In genomic region chr18:75625966-75626365, GRCh38 we compare ENCODE assay signal across 20 cellular contexts.
"Had no signal": no experiment of that assay in that cellular context is flagged by ENCODE, and none has a peak within 500 bp of the region (broad histone marks: within the 10 kb centered on the region; RNA-seq: fewer than 3 reads in every experiment).

No MANE protein-coding gene starts in this region.

- H3K4me3 ChIP-seq: coronary artery, gastroesophageal sphincter, hepatocyte, left lung, mucosa of descending colon, pancreas, thoracic aorta, upper lobe of right lung had no signal

- FAIRE-seq: keratinocyte, pancreas had no signal

- ATAC-seq: activated CD4-positive, alpha-beta T cell treated with anti-CD3 and anti-CD28 coated beads for 36 hours; activated CD8-positive, alpha-beta memory T cell treated with anti-CD3 and anti-CD28 coated beads, Interleukin-2, amount 10 ng/mL, durations not matched to agents 7 days and 5 days; gastroesophageal sphincter; left lung; mucosa of descending colon; naive thymus-derived CD4-positive, alpha-beta T cell; pancreas; sciatic nerve; T-helper 17 cell; upper lobe of right lung had no signal

- H3K36me3 ChIP-seq: gastroesophageal sphincter, left lung, pancreas, thoracic aorta, upper lobe of right lung had no signal

- H3K27ac ChIP-seq: coronary artery, gastroesophageal sphincter, hepatocyte, left lung, pancreas, thoracic aorta, upper lobe of right lung had no signal

- DNase-seq: activated CD4-positive, alpha-beta memory T cell treated with anti-CD3 and anti-CD28 coated beads for 36 hours; activated CD4-positive, alpha-beta T cell treated with anti-CD3 and anti-CD28 coated beads for 36 hours; activated CD8-positive, alpha-beta memory T cell treated with anti-CD3 and anti-CD28 coated beads, Interleukin-2, amount 10 ng/mL, durations not matched to agents 7 days and 5 days; activated naive CD4-positive, alpha-beta T cell treated with anti-CD3 and anti-CD28 coated beads, Interleukin-2, amount 50 U/mL, for 16 hours; activated T-cell treated with anti-CD3 and anti-CD28 coated beads, Interleukin-2, amount 50 U/mL, for 1 hour; effector CD4-positive, alpha-beta T cell; left lung; mucosa of descending colon; naive thymus-derived CD4-positive, alpha-beta T cell; pancreas; stimulated activated CD4-positive, alpha-beta T cell treated with anti-CD3 and anti-CD28 coated beads, Interleukin-1b, Interleukin-23, amount 100 ng/mL, for 48 hours; stimulated activated naive CD8-positive, alpha-beta T cell treated with anti-CD3 and anti-CD28 coated beads, Interleukin-15, amount 100 ng/mL, for 72 hours; T-helper 17 cell; upper lobe of right lung had no signal

- H3K4me1 ChIP-seq: gastroesophageal sphincter, left lung, pancreas, upper lobe of right lung had no signal

- H3K27me3 ChIP-seq: gastroesophageal sphincter, hepatocyte, left lung, pancreas, upper lobe of right lung had no signal

- H3K9me3 ChIP-seq: gastroesophageal sphincter, left lung, mucosa of descending colon, pancreas, thoracic aorta, upper lobe of right lung had no signal
